Comparison of ENCODE assay signal across 1 cellular context in the genomic region with DNA sequence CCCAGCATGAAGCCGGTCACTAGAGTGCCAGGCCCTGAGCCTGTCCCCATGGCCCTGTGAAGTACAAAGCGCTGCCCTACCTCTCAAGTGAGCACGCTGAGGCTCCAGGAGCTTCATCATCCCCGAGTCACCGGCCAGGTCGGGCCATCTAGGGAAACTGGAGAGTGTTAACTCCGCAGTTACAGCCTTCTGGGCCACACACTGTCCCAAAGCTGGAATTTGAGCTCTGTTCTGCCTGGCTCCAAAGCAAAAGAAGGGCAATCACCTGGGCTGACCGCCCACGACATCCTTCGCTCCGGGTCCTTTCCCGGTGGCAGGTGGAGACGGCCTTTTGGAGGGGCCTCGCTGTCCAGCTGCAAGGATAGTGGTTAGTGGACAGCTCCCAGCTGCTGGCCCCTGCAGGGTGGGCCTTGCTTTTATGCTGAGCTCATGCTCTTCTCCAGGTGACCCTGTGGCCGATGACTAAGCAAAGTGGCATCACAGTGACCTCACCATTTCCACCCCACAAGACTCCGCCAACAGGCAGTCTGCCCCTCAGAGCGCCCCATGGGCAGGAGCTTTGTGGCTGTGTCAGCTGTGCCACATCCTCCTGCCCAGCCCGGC.
TF ChIP-seq lines count a peak whose summit lies in the region.

No MANE protein-coding gene starts in this region.

TF ChIP-seq in K562, 482 proteins besides CTCF, POLR2A, EP300 and RAD21 (continued from another document and continues in another):
- TF ChIP-seq, protein P1, sequence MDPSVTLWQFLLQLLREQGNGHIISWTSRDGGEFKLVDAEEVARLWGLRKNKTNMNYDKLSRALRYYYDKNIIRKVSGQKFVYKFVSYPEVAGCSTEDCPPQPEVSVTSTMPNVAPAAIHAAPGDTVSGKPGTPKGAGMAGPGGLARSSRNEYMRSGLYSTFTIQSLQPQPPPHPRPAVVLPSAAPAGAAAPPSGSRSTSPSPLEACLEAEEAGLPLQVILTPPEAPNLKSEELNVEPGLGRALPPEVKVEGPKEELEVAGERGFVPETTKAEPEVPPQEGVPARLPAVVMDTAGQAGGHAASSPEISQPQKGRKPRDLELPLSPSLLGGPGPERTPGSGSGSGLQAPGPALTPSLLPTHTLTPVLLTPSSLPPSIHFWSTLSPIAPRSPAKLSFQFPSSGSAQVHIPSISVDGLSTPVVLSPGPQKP (CRISPR knock-in tag; IDR thresholded peaks at IDR 0.05): no peak
- no peak for TF ChIP-seq ZNF507 (tag; conservative IDR thresholded peaks at IDR 0.05)
- TF ChIP-seq HLTF (IDR thresholded peaks at IDR 0.05): no peak
- TF ChIP-seq ZNF76 (CRISPR knock-in tag; IDR thresholded peaks at IDR 0.05; ENCODE audit: borderline replicate concordance): no peak
- peak; percentile 52; the same call in 1 of the 2 replicates for TF ChIP-seq NCOA1 (IDR thresholded peaks at IDR 0.05; ENCODE audit: low read depth)
- TF ChIP-seq, protein P2, sequence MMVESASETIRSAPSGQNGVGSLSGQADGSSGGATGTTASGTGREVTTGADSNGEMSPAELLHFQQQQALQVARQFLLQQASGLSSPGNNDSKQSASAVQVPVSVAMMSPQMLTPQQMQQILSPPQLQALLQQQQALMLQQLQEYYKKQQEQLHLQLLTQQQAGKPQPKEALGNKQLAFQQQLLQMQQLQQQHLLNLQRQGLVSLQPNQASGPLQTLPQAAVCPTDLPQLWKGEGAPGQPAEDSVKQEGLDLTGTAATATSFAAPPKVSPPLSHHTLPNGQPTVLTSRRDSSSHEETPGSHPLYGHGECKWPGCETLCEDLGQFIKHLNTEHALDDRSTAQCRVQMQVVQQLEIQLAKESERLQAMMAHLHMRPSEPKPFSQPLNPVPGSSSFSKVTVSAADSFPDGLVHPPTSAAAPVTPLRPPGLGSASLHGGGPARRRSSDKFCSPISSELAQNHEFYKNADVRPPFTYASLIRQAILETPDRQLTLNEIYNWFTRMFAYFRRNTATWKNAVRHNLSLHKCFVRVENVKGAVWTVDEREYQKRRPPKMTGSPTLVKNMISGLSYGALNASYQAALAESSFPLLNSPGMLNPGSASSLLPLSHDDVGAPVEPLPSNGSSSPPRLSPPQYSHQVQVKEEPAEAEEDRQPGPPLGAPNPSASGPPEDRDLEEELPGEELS (CRISPR knock-in tag; IDR thresholded peaks at IDR 0.05; ENCODE audit: borderline replicate concordance): no peak
- TF ChIP-seq CAMTA2 (CRISPR knock-in tag; conservative IDR thresholded peaks at IDR 0.05): no peak
- TF ChIP-seq ZNF263 (CRISPR knock-in tag; IDR thresholded peaks at IDR 0.05; ENCODE audit: borderline replicate concordance): no peak
- TF ChIP-seq, protein P3, sequence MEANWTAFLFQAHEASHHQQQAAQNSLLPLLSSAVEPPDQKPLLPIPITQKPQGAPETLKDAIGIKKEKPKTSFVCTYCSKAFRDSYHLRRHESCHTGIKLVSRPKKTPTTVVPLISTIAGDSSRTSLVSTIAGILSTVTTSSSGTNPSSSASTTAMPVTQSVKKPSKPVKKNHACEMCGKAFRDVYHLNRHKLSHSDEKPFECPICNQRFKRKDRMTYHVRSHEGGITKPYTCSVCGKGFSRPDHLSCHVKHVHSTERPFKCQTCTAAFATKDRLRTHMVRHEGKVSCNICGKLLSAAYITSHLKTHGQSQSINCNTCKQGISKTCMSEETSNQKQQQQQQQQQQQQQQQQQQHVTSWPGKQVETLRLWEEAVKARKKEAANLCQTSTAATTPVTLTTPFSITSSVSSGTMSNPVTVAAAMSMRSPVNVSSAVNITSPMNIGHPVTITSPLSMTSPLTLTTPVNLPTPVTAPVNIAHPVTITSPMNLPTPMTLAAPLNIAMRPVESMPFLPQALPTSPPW (CRISPR knock-in tag; IDR thresholded peaks at IDR 0.05): 0 out of 2 replicates have a peak, but pooled peaks have one; percentile 6
- TF ChIP-seq, protein P4, sequence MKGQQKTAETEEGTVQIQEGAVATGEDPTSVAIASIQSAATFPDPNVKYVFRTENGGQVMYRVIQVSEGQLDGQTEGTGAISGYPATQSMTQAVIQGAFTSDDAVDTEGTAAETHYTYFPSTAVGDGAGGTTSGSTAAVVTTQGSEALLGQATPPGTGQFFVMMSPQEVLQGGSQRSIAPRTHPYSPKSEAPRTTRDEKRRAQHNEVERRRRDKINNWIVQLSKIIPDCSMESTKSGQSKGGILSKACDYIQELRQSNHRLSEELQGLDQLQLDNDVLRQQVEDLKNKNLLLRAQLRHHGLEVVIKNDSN (CRISPR knock-in tag; IDR thresholded peaks at IDR 0.05): 0 out of 2 replicates have a peak, but pooled peaks have one; percentile 24
- TF ChIP-seq TFAP4 (CRISPR knock-in tag; IDR thresholded peaks at IDR 0.05; ENCODE audit: borderline replicate concordance): peak; percentile 78
- TF ChIP-seq CEBPZ (IDR thresholded peaks at IDR 0.05; ENCODE audit: borderline replicate concordance, low read depth, low read length): no peak
- no peak for TF ChIP-seq ZNF384 (IDR thresholded peaks at IDR 0.05; ENCODE audit: low read depth, low read length)
- TF ChIP-seq RB1 (IDR thresholded peaks at IDR 0.05; ENCODE audit: low read depth): no peak
- TF ChIP-seq COPS2 (conservative IDR thresholded peaks at IDR 0.05): no peak
- TF ChIP-seq CTCFL (IDR thresholded peaks at IDR 0.05; ENCODE audit: borderline replicate concordance, insufficient read depth, low read depth, low read length, poor library complexity, severe bottlenecking): no peak
- TF ChIP-seq OTX1 (CRISPR knock-in tag; IDR thresholded peaks at IDR 0.05): no peak
- peak; percentile 69; the same call in 1 of the 2 replicates for TF ChIP-seq EHMT2 (IDR thresholded peaks at IDR 0.05)
- no peak for TF ChIP-seq ZBTB26 (CRISPR knock-in tag; IDR thresholded peaks at IDR 0.05)
- no peak for TF ChIP-seq ZNF184 (CRISPR knock-in tag; IDR thresholded peaks at IDR 0.05)
- TF ChIP-seq ZNF318 (IDR thresholded peaks at IDR 0.05; ENCODE audit: borderline replicate concordance in 1 of 2, low read depth in 1 of 2): peak in 1 of 2 experiments; percentile 87; a peak in 2 of 4 replicates
- TF ChIP-seq ZC3H11A (IDR thresholded peaks at IDR 0.05; ENCODE audit: low read depth, low read length): no peak
- TF ChIP-seq XRCC4 (IDR thresholded peaks at IDR 0.05; ENCODE audit: extremely low read depth, insufficient read depth, insufficient read length): no peak
- TF ChIP-seq DPF2 (IDR thresholded peaks at IDR 0.05): peak; percentile 50; the same call in 1 of the 2 replicates
- no peak for TF ChIP-seq DLX4 (CRISPR knock-in tag; IDR thresholded peaks at IDR 0.05)
- no peak for TF ChIP-seq FOXJ2 (tag; IDR thresholded peaks at IDR 0.05)
- no peak for TF ChIP-seq BDP1 (IDR thresholded peaks at IDR 0.05; ENCODE audit: insufficient read depth, insufficient read length)
- peak; percentile 35; the same call in 1 of the 2 replicates for TF ChIP-seq ZFX (CRISPR knock-in tag; IDR thresholded peaks at IDR 0.05)
